ENCODE assay signal across 8 cellular contexts in genomic region chr3:40310690-40311089, GRCh38. TPM values are rescaled to one million over a fixed set of nuclear protein-coding genes. Genes with fewer than 3 reads are reported as not detected.
DNase-seq lines count a peak whose midpoint lies in the region; FAIRE-seq and TF ChIP-seq lines count a peak whose summit lies in the region.

No MANE protein-coding gene starts in this region.

- peak overlapping the region; percentile 98 for H3K4me3 Mint-ChIP-seq in activated CD4-positive, alpha-beta memory T cell treated with anti-CD3 and anti-CD28 coated beads, Interleukin-2, amount 10 ng/mL, durations not matched to agents 7 days and 5 days

- H3K9me3 ChIP-seq in hepatocyte (ENCODE audit: low read depth) (no peaks in the 10 kb centered on the region), small intestine (ENCODE audit: control insufficient read depth, low read depth) (no peaks in the 10 kb centered on the region)

- 0% methylated on average over 6 of the region's 6 CpGs for WGBS in hepatocyte (ENCODE audit: low lambda C conversion rate, missing lambda C conversion rate)
- WGBS in small intestine, 3 donors = 5 to 14% (median 9%) methylated on average over 6 of the region's 6 CpGs

- TF ChIP-seq CTCF in hepatocyte (IDR thresholded peaks at IDR 0.05; ENCODE audit: poor library complexity) = no peak

- H3K4me2 ChIP-seq in hepatocyte = peak overlapping the region; percentile 80

- FAIRE-seq in small intestine (lab: Jason Lieb, UNC) = no peak

- peaks cover 23% of the 10 kb centered on the region for H3K79me2 ChIP-seq in hepatocyte

- H3K4me3 ChIP-seq in hepatocyte (peak overlapping the region; percentile 85), small intestine (ENCODE audit: low read depth in 1 of 2, low read length in 2 of 2) (peak overlapping the region; percentile 39 to 76)

- no peaks in the 10 kb centered on the region for H3K9me3 Mint-ChIP-seq in activated CD4-positive, alpha-beta memory T cell treated with anti-CD3 and anti-CD28 coated beads, Interleukin-2, amount 10 ng/mL, durations not matched to agents 7 days and 5 days

- H3K27ac Mint-ChIP-seq in activated CD4-positive, alpha-beta memory T cell treated with anti-CD3 and anti-CD28 coated beads, Interleukin-2, amount 10 ng/mL, durations not matched to agents 7 days and 5 days = peak overlapping the region; percentile 94

- POLR2A ChIA-PET in activated CD4-positive, alpha-beta memory T cell treated with anti-CD3 and anti-CD28 coated beads, Interleukin-2, amount 10 ng/mL, durations not matched to agents 7 days and 5 days (lab: Charles Lee) = interaction anchor here (0.6 to 3.5 kb wide), 3 partner anchors 141 to 165 kb away, joined by 3 to 17 read pairs (median 3); partner anchors contain the start of gene RPL14

- CTCF ChIA-PET in activated CD4-positive, alpha-beta memory T cell treated with anti-CD3 and anti-CD28 coated beads, Interleukin-2, amount 10 ng/mL, durations not matched to agents 7 days and 5 days (lab: Charles Lee) = interaction anchor here (1.4 to 3.7 kb wide), 2 partner anchors 108 to 119 kb away, joined by 4 to 28 read pairs; no protein-coding TSS in a partner anchor

- H2AFZ ChIP-seq in hepatocyte = peak overlapping the region; percentile 52

- H3K36me3 ChIP-seq in hepatocyte (replicated peaks; ENCODE audit: insufficient read depth, low read depth) (no peaks in the 10 kb centered on the region), small intestine (ENCODE audit: control insufficient read depth in 2 of 2, insufficient read depth in 2 of 2, low read length in 2 of 2) (peaks cover 5 to 9% of the 10 kb centered on the region in 2 donors)

- H3K27ac ChIP-seq in hepatocyte (peak overlapping the region; percentile 97), small intestine (ENCODE audit: low read depth in 1 of 2, low read length in 1 of 2) (no peak overlapping the region)

- H3K4me1 Mint-ChIP-seq in activated CD4-positive, alpha-beta memory T cell treated with anti-CD3 and anti-CD28 coated beads, Interleukin-2, amount 10 ng/mL, durations not matched to agents 7 days and 5 days = peaks cover 28% of the 10 kb centered on the region

- H4K20me1 ChIP-seq in hepatocyte (ENCODE audit: insufficient read depth, poor library complexity, severe bottlenecking) = peaks cover 4% of the 10 kb centered on the region

- no peaks in the 10 kb centered on the region for H3K27me3 ChIP-seq in hepatocyte
- H3K27me3 ChIP-seq in small intestine (ENCODE audit: control insufficient read depth in 2 of 2, insufficient read depth in 2 of 2, low read length in 2 of 2) = no peaks in the 10 kb centered on the region

- no peaks in the 10 kb centered on the region for H3K9me2 ChIP-seq in hepatocyte (replicated peaks; ENCODE audit: insufficient read depth)

- H3K4me1 ChIP-seq in hepatocyte (ENCODE audit: insufficient read depth) (peaks cover 25% of the 10 kb centered on the region), small intestine (ENCODE audit: control insufficient read depth in 2 of 2, insufficient read depth in 1 of 2, low read depth in 1 of 2, low read length in 1 of 2) (peaks cover 6% of the 10 kb centered on the region in 2 donors)

- DNase-seq in NCI-H510A treated with DMSO at 0.1 percent for 48 hours (lab: John Stamatoyannopoulos, UW) (peak; percentile 21), NCI-H510A (lab: John Stamatoyannopoulos, UW) (no peak), hepatocyte (ENCODE audit: low spot score) (no peak), small intestine (no peak), glomerular visceral epithelial cell (ENCODE audit: extremely low spot score) (no peak), SHP77 (lab: John Stamatoyannopoulos, UW) (no peak)
- no peak for DNase-seq in activated CD4-positive, alpha-beta memory T cell treated with anti-CD3 and anti-CD28 coated beads, Interleukin-2, amount 10 ng/mL, durations not matched to agents 7 days and 5 days
- DNase-seq in stimulated activated CD4-positive, alpha-beta T cell treated with anti-CD3 and anti-CD28 coated beads, Interleukin-1b, Interleukin-23, amount 100 ng/mL, for 48 hours = no peak

- no peaks in the 10 kb centered on the region for H3K27me3 Mint-ChIP-seq in activated CD4-positive, alpha-beta memory T cell treated with anti-CD3 and anti-CD28 coated beads, Interleukin-2, amount 10 ng/mL, durations not matched to agents 7 days and 5 days

- peaks cover 38% of the 10 kb centered on the region for H3K36me3 Mint-ChIP-seq in activated CD4-positive, alpha-beta memory T cell treated with anti-CD3 and anti-CD28 coated beads, Interleukin-2, amount 10 ng/mL, durations not matched to agents 7 days and 5 days (ENCODE audit: low read depth)

RNA-seq across cellular contexts. Expression of gene EIF1B, which starts 1.2 kb away (rescaled TPM):
- total RNA-seq in activated CD4-positive, alpha-beta memory T cell treated with anti-CD3 and anti-CD28 coated beads, Interleukin-2, amount 10 ng/mL, durations not matched to agents 7 days and 5 days = 10 to 100 TPM; 39.2 to 41.9 TPM
- total RNA-seq in hepatocyte = 34.4 and 42.2 TPM in 2 replicates
- 153 and 164 TPM in 2 replicates for polyA plus RNA-seq in hepatocyte
- polyA plus RNA-seq in small intestine = 100 to 1,000 TPM in 1 of 3 donors, 10 to 100 TPM in 2; 56.1 to 107 (median 81.4) TPM
